Comparison of ENCODE assay signal across 23 cellular contexts in genomic region chr13:73929287-73929932, GRCh38.
"Had no signal": no experiment of that assay in that cellular context is flagged by ENCODE, and none has a peak within 500 bp of the region (broad histone marks: within the 10 kb centered on the region; RNA-seq: fewer than 3 reads in every experiment).

No MANE protein-coding gene starts in this region.

- H3K27ac ChIP-seq: coronary artery, prostate gland, right atrium auricular region, sigmoid colon, skin epidermis, spleen, thoracic aorta, tibial nerve, upper lobe of left lung had no signal

- H3K4me3 Mint-ChIP-seq: mesothelial cell of epicardium; naive B cell; nephron progenitor cell; stimulated activated naive B cell treated with anti-CD40 and anti-IgM and Interleukin-4, amounts not matched to agents 10 μg/mL and 1 μg/mL and 100 μg/mL, for 72 hours; stimulated activated naive CD8-positive, alpha-beta T cell treated with anti-CD3 and anti-CD28 coated beads, Interleukin-15, Interleukin-2, amounts not matched to agents 100 ng/mL and 50 ng/mL, for 24 hours had no signal

- H3K4me3 ChIP-seq: coronary artery, lung, mucosa of descending colon, prostate gland, right atrium auricular region, sigmoid colon, skin epidermis, spleen, thoracic aorta, tibial nerve, upper lobe of left lung had no signal

- ATAC-seq: left ventricle myocardium superior; mucosa of descending colon; stimulated activated naive B cell treated with anti-CD40 and anti-IgM and Interleukin-4, amounts not matched to agents 10 μg/mL and 1 μg/mL and 100 μg/mL, for 72 hours had no signal

- H3K27me3 Mint-ChIP-seq: naive B cell; stimulated activated naive B cell treated with anti-CD40 and anti-IgM and Interleukin-4, amounts not matched to agents 10 μg/mL and 1 μg/mL and 100 μg/mL, for 72 hours; stimulated activated naive CD8-positive, alpha-beta T cell treated with anti-CD3 and anti-CD28 coated beads, Interleukin-15, Interleukin-2, amounts not matched to agents 100 ng/mL and 50 ng/mL, for 24 hours had no signal

- H3K27ac Mint-ChIP-seq: mesothelial cell of epicardium; nephron progenitor cell; stimulated activated naive B cell treated with anti-CD40 and anti-IgM and Interleukin-4, amounts not matched to agents 10 μg/mL and 1 μg/mL and 100 μg/mL, for 72 hours; stimulated activated naive CD8-positive, alpha-beta T cell treated with anti-CD3 and anti-CD28 coated beads, Interleukin-15, Interleukin-2, amounts not matched to agents 100 ng/mL and 50 ng/mL, for 24 hours had no signal

- H3K27me3 ChIP-seq: right atrium auricular region, sigmoid colon, spleen, tibial nerve, upper lobe of left lung had no signal

- H3K9me3 Mint-ChIP-seq: naive B cell; nephron progenitor cell; stimulated activated naive B cell treated with anti-CD40 and anti-IgM and Interleukin-4, amounts not matched to agents 10 μg/mL and 1 μg/mL and 100 μg/mL, for 72 hours; stimulated activated naive CD8-positive, alpha-beta T cell treated with anti-CD3 and anti-CD28 coated beads, Interleukin-15, Interleukin-2, amounts not matched to agents 100 ng/mL and 50 ng/mL, for 24 hours had no signal

- H3K36me3 ChIP-seq: prostate gland, right atrium auricular region, sigmoid colon, spleen, thoracic aorta, tibial nerve, upper lobe of left lung had no signal

- H3K4me1 ChIP-seq: prostate gland, right atrium auricular region, sigmoid colon, tibial nerve, upper lobe of left lung had no signal

- H3K9me3 ChIP-seq: mucosa of descending colon, prostate gland, right atrium auricular region, sigmoid colon, spleen, thoracic aorta, tibial nerve, upper lobe of left lung had no signal

- DNase-seq: dermis blood vessel endothelial cell; effector memory CD4-positive, alpha-beta T cell; erythroblast; hypothalamus; left ventricle myocardium superior; mesenchymal stem cell; mucosa of descending colon; naive B cell; nephron progenitor cell; nucleus accumbens; sigmoid colon; spleen; stimulated activated naive B cell treated with anti-CD40 and anti-IgM and Interleukin-4, amounts not matched to agents 10 μg/mL and 1 μg/mL and 100 μg/mL, for 72 hours; upper lobe of left lung had no signal
